Comparison of ENCODE assay signal across 1 cellular context in genomic region chr4:78662661-78663060, GRCh38.
TF ChIP-seq lines count a peak whose summit lies in the region.

No MANE protein-coding gene starts in this region.

TF ChIP-seq in GM12878, 131 proteins besides CTCF, POLR2A, EP300 and RAD21 (continued from another document):
- TF ChIP-seq SKIL (IDR thresholded peaks at IDR 0.05; ENCODE audit: low read depth, poor library complexity, severe bottlenecking): no peak
- TF ChIP-seq EED (IDR thresholded peaks at IDR 0.05; ENCODE audit: low read depth): no peak
- TF ChIP-seq, protein P1, sequence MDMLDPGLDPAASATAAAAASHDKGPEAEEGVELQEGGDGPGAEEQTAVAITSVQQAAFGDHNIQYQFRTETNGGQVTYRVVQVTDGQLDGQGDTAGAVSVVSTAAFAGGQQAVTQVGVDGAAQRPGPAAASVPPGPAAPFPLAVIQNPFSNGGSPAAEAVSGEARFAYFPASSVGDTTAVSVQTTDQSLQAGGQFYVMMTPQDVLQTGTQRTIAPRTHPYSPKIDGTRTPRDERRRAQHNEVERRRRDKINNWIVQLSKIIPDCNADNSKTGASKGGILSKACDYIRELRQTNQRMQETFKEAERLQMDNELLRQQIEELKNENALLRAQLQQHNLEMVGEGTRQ (IDR thresholded peaks at IDR 0.05; ENCODE audit: borderline replicate concordance, low read depth, low read length): no peak
- no peak for TF ChIP-seq ATF2 (IDR thresholded peaks at IDR 0.05; ENCODE audit: low read length)
- TF ChIP-seq SREBF2 (IDR thresholded peaks at IDR 0.05; ENCODE audit: low read length): no peak
- TF ChIP-seq HCFC1 (IDR thresholded peaks at IDR 0.05; ENCODE audit: low read length): no peak
- no peak for TF ChIP-seq ATF7 (IDR thresholded peaks at IDR 0.05; ENCODE audit: low read depth)
- TF ChIP-seq LARP7 (IDR thresholded peaks at IDR 0.05): no peak
TF ChIP-seq in GM12878: peak in this region for 0.
